22 cellular contexts compared by ENCODE assay signal in the genomic region with DNA sequence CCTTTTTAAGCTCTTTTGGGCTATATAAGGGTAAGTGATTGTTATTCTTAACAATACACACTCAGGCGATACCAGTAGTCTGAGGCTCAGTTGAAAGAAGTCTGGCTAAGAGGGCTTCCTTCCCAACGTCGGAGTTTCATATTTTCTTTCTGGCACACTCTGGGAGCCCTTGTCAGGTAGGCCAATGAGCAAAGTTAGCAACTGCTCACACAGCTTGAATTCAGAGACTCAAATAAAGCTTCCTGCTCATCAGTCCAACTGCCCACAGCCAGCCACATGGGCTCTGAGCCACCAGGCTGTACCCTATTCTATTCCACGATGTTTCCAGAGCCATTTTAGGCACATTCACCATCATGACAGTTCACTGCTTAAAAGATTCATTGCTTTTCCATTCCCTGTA.
DNase-seq lines count a peak whose midpoint lies in the region; ATAC-seq and TF ChIP-seq lines count a peak whose summit lies in the region.
"Had no signal": no experiment of that assay in that cellular context is flagged by ENCODE, and none has a peak within 500 bp of the region (broad histone marks: within the 10 kb centered on the region; RNA-seq: fewer than 3 reads in every experiment).

No MANE protein-coding gene starts in this region.

- H3K27ac ChIP-seq in DOHH2 (ENCODE audit: low read depth, low read length) (peak overlapping the region; percentile 83), HCT116 (ENCODE audit: low read depth, low read length) (no peak overlapping the region)
- H3K27ac ChIP-seq: C4-2B, ovary, SJCRH30, uterus, VCaP had no signal

- H3K4me3 Mint-ChIP-seq in activated naive CD8-positive, alpha-beta T cell treated with anti-CD3 and anti-CD28 coated beads, Interleukin-2, amount 50 U/mL, for 24 hours = no peak overlapping the region
- H3K4me3 Mint-ChIP-seq in naive B cell = peak overlapping the region in 3 of 8 donors; percentile 32 to 80 (median 42)
- H3K4me3 Mint-ChIP-seq: nephron had no signal

- peaks cover 1% of the 10 kb centered on the region for H3K36me3 Mint-ChIP-seq in activated naive CD8-positive, alpha-beta T cell treated with anti-CD3 and anti-CD28 coated beads, Interleukin-2, amount 50 U/mL, for 24 hours (ENCODE audit: low read depth)
- H3K36me3 Mint-ChIP-seq in naive B cell = no peaks in the 10 kb centered on the region

- H3K9me2 ChIP-seq in DOHH2 (replicated peaks; ENCODE audit: control insufficient read depth, low read length) (no peaks in the 10 kb centered on the region), HCT116 (ENCODE audit: insufficient read depth) (no peaks in the 10 kb centered on the region)

- H2AFZ ChIP-seq in HCT116 (ENCODE audit: low read depth, low read length, poor library complexity, severe bottlenecking) = peak overlapping the region; percentile 27

- H3K9me3 ChIP-seq in DOHH2 (ENCODE audit: control insufficient read depth, insufficient read depth, low read length) (no peaks in the 10 kb centered on the region), HCT116 (ENCODE audit: control insufficient read depth in 1 of 2, insufficient read depth in 1 of 2, low read depth in 1 of 2, low read length in 2 of 2) (no peaks in the 10 kb centered on the region)
- H3K9me3 ChIP-seq: ovary, SJCRH30, uterus had no signal

- H3K27ac Mint-ChIP-seq in activated naive CD8-positive, alpha-beta T cell treated with anti-CD3 and anti-CD28 coated beads, Interleukin-2, amount 50 U/mL, for 24 hours = peak overlapping the region; percentile 32
- H3K27ac Mint-ChIP-seq in naive B cell = peak overlapping the region in 5 of 6 donors; percentile 25 to 98 (median 71)

- H3K36me3 ChIP-seq in DOHH2 (ENCODE audit: control insufficient read depth, low read length) (no peaks in the 10 kb centered on the region), HCT116 (ENCODE audit: control insufficient read depth in 1 of 2, insufficient read depth in 2 of 2, low read length in 2 of 2) (no peaks in the 10 kb centered on the region)
- H3K36me3 ChIP-seq: ovary, SJCRH30, uterus had no signal

- RAD21 ChIA-PET in HCT116 (lab: Charles Lee; ENCODE audit: low non-redundant PET in 1 of 2, low total read pairs in 2 of 2, uncharacterized antibody in 2 of 2, unreplicated experiment in 2 of 2) = no interaction called here

- H4K20me1 ChIP-seq in DOHH2 (ENCODE audit: control insufficient read depth, insufficient read depth, low read depth, low read length) (no peaks in the 10 kb centered on the region), HCT116 (ENCODE audit: insufficient read depth) (no peaks in the 10 kb centered on the region)

- H3K4me1 ChIP-seq in DOHH2 (ENCODE audit: control insufficient read depth, low read length) (peaks cover 74% of the 10 kb centered on the region), HCT116 (ENCODE audit: control insufficient read depth in 1 of 2, insufficient read depth in 2 of 2, low read length in 2 of 2) (peaks cover 26 to 31% of the 10 kb centered on the region in 2 experiments)
- H3K4me1 ChIP-seq: uterus had no signal

- H3K4me2 ChIP-seq in DOHH2 (ENCODE audit: low read length) (peak overlapping the region; percentile 78), HCT116 (ENCODE audit: low read length) (no peak overlapping the region)

- peaks cover 72% of the 10 kb centered on the region for H3K4me1 Mint-ChIP-seq in activated naive CD8-positive, alpha-beta T cell treated with anti-CD3 and anti-CD28 coated beads, Interleukin-2, amount 50 U/mL, for 24 hours
- H3K4me1 Mint-ChIP-seq in naive B cell = peaks cover 65 to 82% (median 78%) of the 10 kb centered on the region in 3 donors

- ATAC-seq in HCT116 (no peak), naive B cell (ENCODE audit: low read depth in 2 of 2) (no peak), SK-N-SH treated with all-trans-retinoic acid at 6 μM for 48 hours (no peak)
- no peak for ATAC-seq in activated naive CD8-positive, alpha-beta T cell treated with anti-CD3 and anti-CD28 coated beads, Interleukin-2, amount 50 U/mL, for 24 hours
- ATAC-seq: right cardiac atrium had no signal

- H3K4me3 ChIP-seq in DOHH2 (ENCODE audit: low read length) = peak overlapping the region; percentile 50
- H3K4me3 ChIP-seq in HCT116 (replicated peaks in 1 of 2; ENCODE audit: low read depth in 1 of 2, low read length in 2 of 2) = no peak overlapping the region
- H3K4me3 ChIP-seq: ovary, SJCRH30, uterus had no signal

- no peaks in the 10 kb centered on the region for H3K27me3 ChIP-seq in DOHH2 (ENCODE audit: control insufficient read depth, low read length)
- H3K27me3 ChIP-seq in HCT116 (ENCODE audit: insufficient read depth, low read length) = no peaks in the 10 kb centered on the region
- H3K27me3 ChIP-seq: ovary, SJCRH30, uterus had no signal

- no peak for TF ChIP-seq RAD21 in HCT116 (IDR thresholded peaks at IDR 0.05; ENCODE audit: low read depth)

- intact Hi-C loops in HCT116 (cut with micrococcal nuclease) = loop anchor here (10.0 kb wide), 1 partner anchor 838 kb away; no protein-coding TSS in a partner anchor

- H3K9me3 Mint-ChIP-seq in activated naive CD8-positive, alpha-beta T cell treated with anti-CD3 and anti-CD28 coated beads, Interleukin-2, amount 50 U/mL, for 24 hours = no peaks in the 10 kb centered on the region
- no peaks in the 10 kb centered on the region for H3K9me3 Mint-ChIP-seq in naive B cell
- H3K9me3 Mint-ChIP-seq: nephron had no signal

- H3K79me2 ChIP-seq in DOHH2 (ENCODE audit: control insufficient read depth, low read length) = no peaks in the 10 kb centered on the region
- no peaks in the 10 kb centered on the region for H3K79me2 ChIP-seq in HCT116 (ENCODE audit: insufficient read depth, low read length)

- no peak for DNase-seq in HCT116 (ENCODE audit: low read depth, low spot score)
- DNase-seq in activated naive CD8-positive, alpha-beta T cell treated with anti-CD3 and anti-CD28 coated beads, Interleukin-2, amount 50 U/mL, for 24 hours = no peak
- DNase-seq in naive B cell = no peak
- no peak for DNase-seq in kidney glomerular epithelial cell (lab: John Stamatoyannopoulos, UW)
- DNase-seq in NCI-H526 (lab: John Stamatoyannopoulos, UW) = no peak
- no peak for DNase-seq in NCI-H524 (lab: John Stamatoyannopoulos, UW)
- DNase-seq: activated effector memory CD4-positive, alpha-beta T cell treated with anti-CD3 and anti-CD28 coated beads, Interleukin-2, amount 50 U/mL, for 16 hours; amygdala; cortex of kidney; NCI-H1048; NCI-H187; NCI-H226; ovary; right cardiac atrium; SJCRH30; T-helper 2 cell; uterus had no signal

- no peak overlapping the region for H3K9ac ChIP-seq in HCT116 (ENCODE audit: low read length)

- BruUV-seq in HCT116 (replicated peaks; lab: Mats Ljungman, UMichigan) = no TSS peak

- POLR2A ChIA-PET in HCT116 (lab: Charles Lee) = no interaction called here

- peaks cover 16% of the 10 kb centered on the region for H3F3A ChIP-seq in DOHH2 (ENCODE audit: control insufficient read depth, insufficient read depth)

- CTCF ChIA-PET in HCT116 (lab: Charles Lee) = no interaction called here

- H3K27me3 Mint-ChIP-seq in activated naive CD8-positive, alpha-beta T cell treated with anti-CD3 and anti-CD28 coated beads, Interleukin-2, amount 50 U/mL, for 24 hours = no peaks in the 10 kb centered on the region
- H3K27me3 Mint-ChIP-seq in naive B cell = no peaks in the 10 kb centered on the region

- TF ChIP-seq CTCF in DOHH2 (IDR thresholded peaks at IDR 0.05; ENCODE audit: low read depth, low read length, poor library complexity, severe bottlenecking) (no peak), HCT116 (IDR thresholded peaks at IDR 0.05 in 2 of 3, conservative IDR thresholded peaks at IDR 0.05 in 1 of 3; ENCODE audit: borderline replicate concordance in 1 of 3, insufficient read depth in 1 of 3, low read depth in 2 of 3, low read length in 2 of 3) (no peak)

- TF ChIP-seq POLR2A in HCT116 (IDR thresholded peaks at IDR 0.05; ENCODE audit: borderline replicate concordance, extremely low read depth, insufficient read depth, insufficient read length) = no peak

TF ChIP-seq in HCT116, 20 proteins besides CTCF, POLR2A, EP300 and RAD21 (continues in another document):
- no peak for TF ChIP-seq ATF3 (IDR thresholded peaks at IDR 0.05)
- TF ChIP-seq POLR2AphosphoS5 (IDR thresholded peaks at IDR 0.05; ENCODE audit: low read depth, low read length) = no peak

TF ChIP-seq in SK-N-SH treated with all-trans-retinoic acid at 6 μM for 48 hours, 23 proteins besides CTCF, POLR2A, EP300 and RAD21 (continues in another document):
- TF ChIP-seq ZNF70 (CRISPR knock-in tag; IDR thresholded peaks at IDR 0.05) = no peak
- no peak for TF ChIP-seq RARB (CRISPR knock-in tag; IDR thresholded peaks at IDR 0.05)
- no peak for TF ChIP-seq TSHZ2 (CRISPR knock-in tag; IDR thresholded peaks at IDR 0.05)
- no peak for TF ChIP-seq BACH2 (CRISPR knock-in tag; IDR thresholded peaks at IDR 0.05; ENCODE audit: borderline replicate concordance)
- TF ChIP-seq ZNF565 (CRISPR knock-in tag; conservative IDR thresholded peaks at IDR 0.05; ENCODE audit: low read depth) = no peak
- TF ChIP-seq GLIS3 (CRISPR knock-in tag; IDR thresholded peaks at IDR 0.05) = no peak
- TF ChIP-seq CSDC2 (CRISPR knock-in tag; IDR thresholded peaks at IDR 0.05) = no peak
- TF ChIP-seq ESRRG (CRISPR knock-in tag; IDR thresholded peaks at IDR 0.05) = no peak
- no peak for TF ChIP-seq OSR1 (CRISPR knock-in tag; IDR thresholded peaks at IDR 0.05)
- no peak for TF ChIP-seq ZNF8 (CRISPR knock-in tag; IDR thresholded peaks at IDR 0.05)
